Comparison of ENCODE assay signal across 9 cellular contexts in genomic region chr4:77146426-77147399, GRCh38. TPM values are rescaled to one million over a fixed set of nuclear protein-coding genes. Genes with fewer than 3 reads are reported as not detected.
DNase-seq lines count a peak whose midpoint lies in the region; ATAC-seq and TF ChIP-seq lines count a peak whose summit lies in the region.
"Had no signal": no experiment of that assay in that cellular context is flagged by ENCODE, and none has a peak within 500 bp of the region (broad histone marks: within the 10 kb centered on the region; RNA-seq: fewer than 3 reads in every experiment).

No MANE protein-coding gene starts in this region.

- H3K36me3 ChIP-seq in colonic mucosa: no peaks in the 10 kb centered on the region
- no peaks in the 10 kb centered on the region for H3K36me3 ChIP-seq in H7 (replicated peaks; ENCODE audit: control insufficient read depth, insufficient read depth, low read length)
- no peaks in the 10 kb centered on the region for H3K36me3 ChIP-seq in ascending aorta

- H3K27ac ChIP-seq in colonic mucosa: peak overlapping the region; percentile 73
- peak overlapping the region in 16 of 21 experiments; percentile 19 to 80 (median 58) for H3K27ac ChIP-seq in skin epidermis
- H3K27ac ChIP-seq in ascending aorta: no peak overlapping the region

- no peak for TF ChIP-seq POLR2A in NB4 (IDR thresholded peaks at IDR 0.05; ENCODE audit: extremely low read depth, insufficient read length)

- H3K27me3 ChIP-seq in colonic mucosa: no peaks in the 10 kb centered on the region
- no peaks in the 10 kb centered on the region for H3K27me3 ChIP-seq in H7 (ENCODE audit: control insufficient read depth, insufficient read depth, low read length)
- H3K27me3 ChIP-seq in ascending aorta: no peaks in the 10 kb centered on the region

- peak; percentile 54 for ATAC-seq in GM18868 (IDR thresholded peaks at IDR 0.05; ENCODE audit: unreplicated experiment)

- H3K9me3 ChIP-seq in colonic mucosa: no peaks in the 10 kb centered on the region
- no peaks in the 10 kb centered on the region for H3K9me3 ChIP-seq in ascending aorta

- TF ChIP-seq CTCF in NB4 (IDR thresholded peaks at IDR 0.05; ENCODE audit: low read depth, low read length) (no peak), colonic mucosa (IDR thresholded peaks at IDR 0.05) (no peak), ascending aorta (IDR thresholded peaks at IDR 0.05) (no peak)

- H3K4me3 ChIP-seq in NB4 (ENCODE audit: low read depth, low read length) (no peak overlapping the region), colonic mucosa (no peak overlapping the region), skin epidermis (no peak overlapping the region), H7 (ENCODE audit: insufficient read depth, low read depth, low read length) (no peak overlapping the region), ascending aorta (no peak overlapping the region)

- peak overlapping the region in 1 of 2 donors; percentile 61 for H3K9ac ChIP-seq in colonic mucosa (ENCODE audit: low read depth in 2 of 2, low read length in 2 of 2)

- H3K4me1 ChIP-seq in colonic mucosa: no peaks in the 10 kb centered on the region
- H3K4me1 ChIP-seq in ascending aorta: no peaks in the 10 kb centered on the region

- intact Hi-C loops in colonic mucosa (cut with DNase I): no loop called here
- intact Hi-C loops in ascending aorta (cut with DNase I): no loop called here

- DNase-seq in NB4 (ENCODE audit: low read depth): peak; percentile 22
- DNase-seq in colonic mucosa: no peak
- DNase-seq in H7: no peak
- no peak for DNase-seq in ascending aorta (ENCODE audit: low spot score in 2 of 2)
- DNase-seq in HK-2 (ENCODE audit: unreplicated experiment): no peak
- DNase-seq: activated CD4-positive, alpha-beta T cell treated with anti-CD3 and anti-CD28 coated beads, Interleukin-2, amount 10 ng/mL, durations not matched to agents 24 days and 14 days; NCI-H2081 had no signal

RNA-seq across cellular contexts. Expression of gene CCNG2, which starts 10.3 kb away (rescaled TPM):
- 100 to 1,000 TPM in 1 of 2 donors, 10 to 100 TPM in 1; 34.0 to 145 TPM for total RNA-seq in colonic mucosa
- 6.2 and 8.6 TPM in 2 replicates for total RNA-seq in H7 (2014; rRNA removed; shearing (Covaris generic))
- total RNA-seq in ascending aorta: 27.8 TPM

Comparison
In these comparisons a context has a peak if more than half of its experiments do, and no peak if none do; other contexts are left out.
1. H3K27ac ChIP-seq: peak in colonic mucosa (single experiment) and skin epidermis (16 of 21); none in ascending aorta (0 of 2).